Comparison of ENCODE assay signal across 23 cellular contexts in genomic region chr1:116130376-116130775, GRCh38. TPM values are rescaled to one million over a fixed set of nuclear protein-coding genes. Genes with fewer than 3 reads are reported as not detected.
DNase-seq lines count a peak whose midpoint lies in the region; ATAC-seq and TF ChIP-seq lines count a peak whose summit lies in the region.
"Had no signal": no experiment of that assay in that cellular context is flagged by ENCODE, and none has a peak within 500 bp of the region (broad histone marks: within the 10 kb centered on the region; RNA-seq: fewer than 3 reads in every experiment).

No MANE protein-coding gene starts in this region.

- intact Hi-C loops in MCF 10A (cut with micrococcal nuclease) (loop anchor here (10.0 kb wide), 1 partner anchor 444 kb away; the partner anchor contains the start of gene CD58), breast epithelium (cut with DNase I; ENCODE audit: low total_unique reads) (no loop called here)

- no peak overlapping the region for H3K27ac ChIP-seq in breast epithelium
- H3K27ac ChIP-seq: GM23248, Peyer's patch had no signal

- H3K9me3 Mint-ChIP-seq in MCF 10A (ENCODE audit: unreplicated experiment): no peaks in the 10 kb centered on the region
- H3K9me3 Mint-ChIP-seq: CD4-positive, alpha-beta T cell; T-helper 1 cell treated with Interleukin-12 subunit alpha and Interleukin-12 subunit beta and Interleukin-4 antibody, amounts not matched to agents 30 μg/mL and 1 μg/mL, for 36 hours had no signal

- H3K9me3 ChIP-seq in breast epithelium: no peaks in the 10 kb centered on the region
- H3K9me3 ChIP-seq: BE2C, Peyer's patch had no signal

- POLR2A ChIA-PET in MCF 10A (lab: Yijun Ruan, JAX): interaction anchor here (0.6 to 0.7 kb wide), 3 partner anchors 12 to 585 kb away, joined by 3 to 4 read pairs (median 3); no protein-coding TSS in a partner anchor

- H3K36me3 ChIP-seq in breast epithelium: no peaks in the 10 kb centered on the region
- H3K36me3 ChIP-seq: BE2C, Peyer's patch had no signal

- no peak for ATAC-seq in HG03175 (IDR thresholded peaks at IDR 0.05; ENCODE audit: unreplicated experiment)
- ATAC-seq: GM12878, Right ventricle myocardium inferior, SK-N-SH treated with all-trans-retinoic acid at 6 μM for 48 hours had no signal

- no peaks in the 10 kb centered on the region for H3K27me3 ChIP-seq in breast epithelium
- H3K27me3 ChIP-seq: BE2C, Peyer's patch had no signal

- no peak overlapping the region for H3K4me3 ChIP-seq in breast epithelium
- H3K4me3 ChIP-seq: GM12878, GM23248, Peyer's patch had no signal

- no peaks in the 10 kb centered on the region for H3K4me1 ChIP-seq in breast epithelium

- no peak for TF ChIP-seq POLR2A in breast epithelium (IDR thresholded peaks at IDR 0.05)

- H3K36me3 Mint-ChIP-seq in MCF 10A (ENCODE audit: insufficient read depth, unreplicated experiment): no peaks in the 10 kb centered on the region

- DNase-seq in DMS79 treated with DMSO at 0.1 percent for 48 hours (lab: John Stamatoyannopoulos, UW) (peak; percentile 4), DMS79 (lab: John Stamatoyannopoulos, UW) (no peak), MCF 10A (ENCODE audit: unreplicated experiment) (peak; percentile 56), breast epithelium (ENCODE audit: low spot score in 2 of 2) (no peak), SKM-1 treated with dmso at 0.1 percent for 144 hours (lab: John Stamatoyannopoulos, UW; ENCODE audit: unreplicated experiment) (peak; percentile 50)
- no peak for DNase-seq in activated T-cell treated with anti-CD3 and anti-CD28 coated beads, Interleukin-2, amount 50 U/mL, for 1 hour
- DNase-seq in effector CD4-positive, alpha-beta T cell: no peak
- DNase-seq: 8988T; BE2C; CD4-positive, alpha-beta T cell; GDM1; GM23248; HCEC 1CT; NCI-H1092; NCI-H1930; NCI-H345; NCI-H774; Peyer's patch had no signal

- no peaks in the 10 kb centered on the region for H3K4me1 Mint-ChIP-seq in MCF 10A (ENCODE audit: insufficient read depth, unreplicated experiment)

- H3K27ac Mint-ChIP-seq in MCF 10A (ENCODE audit: low read depth, unreplicated experiment): no peak overlapping the region
- H3K27ac Mint-ChIP-seq: CD4-positive, alpha-beta T cell; T-helper 1 cell treated with Interleukin-12 subunit alpha and Interleukin-12 subunit beta and Interleukin-4 antibody, amounts not matched to agents 30 μg/mL and 1 μg/mL, for 36 hours had no signal

- TF ChIP-seq CTCF in MCF 10A (IDR thresholded peaks at IDR 0.05; ENCODE audit: unreplicated experiment) (no peak), breast epithelium (IDR thresholded peaks at IDR 0.05) (no peak)

- no TSS peak for BruUV-seq in MCF 10A (replicated peaks; lab: Mats Ljungman, UMichigan)

- CTCF ChIA-PET in MCF 10A (lab: Yijun Ruan, JAX): interaction anchor here (0.6 to 4.4 kb wide), 3 partner anchors 9 to 357 kb away, joined by 3 to 31 read pairs (median 16); no protein-coding TSS in a partner anchor

- H3K4me3 Mint-ChIP-seq in MCF 10A (ENCODE audit: unreplicated experiment): no peak overlapping the region
- H3K4me3 Mint-ChIP-seq: CD4-positive, alpha-beta T cell; T-helper 1 cell treated with Interleukin-12 subunit alpha and Interleukin-12 subunit beta and Interleukin-4 antibody, amounts not matched to agents 30 μg/mL and 1 μg/mL, for 36 hours had no signal

- H3K27me3 Mint-ChIP-seq in MCF 10A (ENCODE audit: insufficient read depth, unreplicated experiment): no peaks in the 10 kb centered on the region

RNA-seq across cellular contexts. Expression of gene MAB21L3, which starts 19.2 kb away (rescaled TPM):
- 2.5 and 2.8 TPM in 2 replicates for total RNA-seq in MCF 10A (2022)
- total RNA-seq in breast epithelium: under 1 TPM in 2 of 3 donors, not detected in 1; 0.29 to 0.80 TPM
- total RNA-seq: CD4-positive, alpha-beta T cell had no signal

Comparison
In these comparisons a context has a peak if more than half of its experiments do, and no peak if none do; other contexts are left out.
1. DNase-seq: peak in DMS79 treated with DMSO at 0.1 percent for 48 hours (single experiment), MCF 10A (single experiment) and SKM-1 treated with dmso at 0.1 percent for 144 hours (single experiment); none in DMS79 (single experiment), breast epithelium (0 of 2), activated T-cell treated with anti-CD3 and anti-CD28 coated beads, Interleukin-2, amount 50 U/mL, for 1 hour (single experiment) and effector CD4-positive, alpha-beta T cell (single experiment).